17 cellular contexts compared by ENCODE assay signal in genomic region chr13:33172400-33172799, GRCh38.
A peak's percentile ranks its signal among the peaks of the same experiment; 100 is the strongest.
DNase-seq lines count a peak whose midpoint lies in the region; ATAC-seq and TF ChIP-seq lines count a peak whose summit lies in the region.
"Had no signal": no experiment of that assay in that cellular context is flagged by ENCODE, and none has a peak within 500 bp of the region (broad histone marks: within the 10 kb centered on the region; RNA-seq: fewer than 3 reads in every experiment).

No MANE protein-coding gene starts in this region.

- no peaks in the 10 kb centered on the region for H4K20me1 ChIP-seq in osteoblast (ENCODE audit: insufficient read depth, low read length)

- H3K9me3 ChIP-seq in osteoblast (ENCODE audit: low read depth, low read length) (no peaks in the 10 kb centered on the region), aorta (ENCODE audit: control insufficient read depth, low read length) (no peaks in the 10 kb centered on the region)
- H3K9me3 ChIP-seq: upper lobe of left lung had no signal

- peaks cover 13% of the 10 kb centered on the region for H3K36me3 ChIP-seq in osteoblast (ENCODE audit: insufficient read depth, low read length)
- no peaks in the 10 kb centered on the region for H3K36me3 ChIP-seq in aorta (ENCODE audit: control insufficient read depth in 1 of 2, insufficient read depth in 2 of 2, low read length in 1 of 2)

- H3K4me2 ChIP-seq in osteoblast (ENCODE audit: insufficient read depth, low read length) = no peak overlapping the region

- H3K4me3 ChIP-seq in osteoblast (ENCODE audit: insufficient read depth, low read length) (no peak overlapping the region), aorta (ENCODE audit: low read length in 2 of 2) (no peak overlapping the region)
- H3K4me3 ChIP-seq: coronary artery, upper lobe of left lung had no signal

- H3K4me1 ChIP-seq in osteoblast (ENCODE audit: insufficient read depth, low read length) = peaks cover 55% of the 10 kb centered on the region
- H3K4me1 ChIP-seq in aorta (ENCODE audit: control insufficient read depth in 1 of 2, insufficient read depth in 2 of 2, low read length in 2 of 2) = peaks cover 4 to 9% of the 10 kb centered on the region in 2 donors

- DNase-seq in Right ventricle myocardium inferior (ENCODE audit: missing footprints) (no peak), cardiac septum (ENCODE audit: low spot score) (no peak), Right ventricle myocardium superior (no peak), osteoblast (ENCODE audit: insufficient read length, low spot score, missing footprints) (no peak), GDM1 (lab: John Stamatoyannopoulos, UW) (no peak), aorta (no peak), SKM-1 treated with dmso at 0.1 percent for 144 hours (lab: John Stamatoyannopoulos, UW; ENCODE audit: unreplicated experiment) (no peak)
- DNase-seq: activated CD4-positive, alpha-beta T cell treated with anti-CD3 and anti-CD28 coated beads for 36 hours; CD4-positive, CD25-positive, alpha-beta regulatory T cell; DMS79; Karpas-422; NCI-H1105 treated with DMSO at 0.1 percent for 48 hours; posterior cingulate gyrus; stimulated activated naive CD4-positive, alpha-beta T cell treated with Interleukin-2 at 50 U/mL for 16 hours; upper lobe of left lung had no signal

- TF ChIP-seq CTCF in osteoblast (IDR thresholded peaks at IDR 0.05; ENCODE audit: extremely low read depth, low read depth, low read length) = no peak

- H3K27ac ChIP-seq in osteoblast (ENCODE audit: low read depth, low read length) (peak overlapping the region; percentile 34), aorta (ENCODE audit: low read depth in 1 of 2, low read length in 2 of 2) (no peak overlapping the region)
- H3K27ac ChIP-seq: upper lobe of left lung had no signal

- WGBS in aorta, 2 donors = 50 to 61% methylated on average over 2 of the region's 2 CpGs

- H2AFZ ChIP-seq in osteoblast (ENCODE audit: low read length) = no peak overlapping the region

- H3K27me3 ChIP-seq in osteoblast (ENCODE audit: insufficient read depth, low read length) = no peaks in the 10 kb centered on the region
- no peaks in the 10 kb centered on the region for H3K27me3 ChIP-seq in aorta (ENCODE audit: control insufficient read depth in 1 of 2, insufficient read depth in 2 of 2, low read length in 1 of 2)
- H3K27me3 ChIP-seq: upper lobe of left lung had no signal

- peak; percentile 49 for ATAC-seq in Right ventricle myocardium inferior
- ATAC-seq in Right ventricle myocardium superior (ENCODE audit: poor library complexity) = peak; percentile 65
- ATAC-seq in GM18519 (IDR thresholded peaks at IDR 0.05; ENCODE audit: low FRiP score, unreplicated experiment) = no peak
- no peak for ATAC-seq in aorta (ENCODE audit: low FRiP score)
- ATAC-seq: activated CD4-positive, alpha-beta T cell treated with anti-CD3 and anti-CD28 coated beads for 36 hours had no signal

- intact Hi-C loops in Right ventricle myocardium inferior (cut with DNase I) = no loop called here
- intact Hi-C loops in cardiac septum (cut with DNase I) = no loop called here
- intact Hi-C loops in Right ventricle myocardium superior (cut with DNase I) = no loop called here
- intact Hi-C loops in aorta (cut with DNase I) = no loop called here

- peaks cover 78% of the 10 kb centered on the region for H3K79me2 ChIP-seq in osteoblast (ENCODE audit: insufficient read depth, low read length)

Comparison
In these comparisons a context has a peak if more than half of its experiments do, and no peak if none do; other contexts are left out.
1. ATAC-seq: peak in Right ventricle myocardium inferior (single experiment) and Right ventricle myocardium superior (single experiment); none in GM18519 (single experiment) and aorta (single experiment).